Comparison of ENCODE assay signal across 14 cellular contexts in genomic region chr6:105755885-105756284, GRCh38.
DNase-seq lines count a peak whose midpoint lies in the region; ATAC-seq and TF ChIP-seq lines count a peak whose summit lies in the region.
"Had no signal": no experiment of that assay in that cellular context is flagged by ENCODE, and none has a peak within 500 bp of the region (broad histone marks: within the 10 kb centered on the region; RNA-seq: fewer than 3 reads in every experiment).

No MANE protein-coding gene starts in this region.

- H3K4me1 ChIP-seq in OCI-LY3 (ENCODE audit: low read length), result peaks cover 28% of the 10 kb centered on the region
- H3K4me1 ChIP-seq: BE2C had no signal

- CTCF ChIA-PET in activated CD8-positive, alpha-beta memory T cell treated with anti-CD3 and anti-CD28 coated beads, Interleukin-2, amount 10 ng/mL, durations not matched to agents 7 days and 5 days (lab: Charles Lee), result interaction anchor here (1.3 kb wide), 1 partner anchor 152 kb away, joined by 3 read pairs; no protein-coding TSS in a partner anchor
- CTCF ChIA-PET in activated CD4-positive, alpha-beta memory T cell treated with anti-CD3 and anti-CD28 coated beads for 36 hours (lab: Charles Lee), result no interaction called here
- CTCF ChIA-PET in activated CD8-positive, alpha-beta T cell treated with anti-CD3 and anti-CD28 coated beads for 36 hours (lab: Charles Lee), result interaction anchor here (1.2 kb wide), 1 partner anchor 19 kb away, joined by 4 read pairs; no protein-coding TSS in a partner anchor

- H2AFZ ChIP-seq in OCI-LY3 (ENCODE audit: low read depth, low read length), result no peak overlapping the region

- TF ChIP-seq CTCF in OCI-LY3 (IDR thresholded peaks at IDR 0.05; ENCODE audit: low read depth, low read length), result no peak
- no peak for TF ChIP-seq CTCF in activated CD8-positive, alpha-beta T cell treated with anti-CD3 and anti-CD28 coated beads for 36 hours (IDR thresholded peaks at IDR 0.05)

- H3K79me2 ChIP-seq in OCI-LY3 (ENCODE audit: low read length), result no peaks in the 10 kb centered on the region

- in situ Hi-C loops in KBM-7 (cut with MboI; ENCODE audit: low pct_unique_long_range_greater_than_20kb, low sequenced_read_pairs), result no loop called here

- H3K27me3 Mint-ChIP-seq in activated CD8-positive, alpha-beta memory T cell treated with anti-CD3 and anti-CD28 coated beads, Interleukin-2, amount 10 ng/mL, durations not matched to agents 7 days and 5 days, result no peaks in the 10 kb centered on the region
- H3K27me3 Mint-ChIP-seq in activated CD4-positive, alpha-beta memory T cell treated with anti-CD3 and anti-CD28 coated beads for 36 hours, result peaks cover 12% of the 10 kb centered on the region
- peaks cover 10% of the 10 kb centered on the region for H3K27me3 Mint-ChIP-seq in activated CD8-positive, alpha-beta T cell treated with anti-CD3 and anti-CD28 coated beads for 36 hours

- no peaks in the 10 kb centered on the region for H3K36me3 ChIP-seq in OCI-LY3 (replicated peaks; ENCODE audit: low read depth, low read length)
- H3K36me3 ChIP-seq: BE2C had no signal

- peak overlapping the region; percentile 23 for H3K27ac Mint-ChIP-seq in activated CD8-positive, alpha-beta memory T cell treated with anti-CD3 and anti-CD28 coated beads, Interleukin-2, amount 10 ng/mL, durations not matched to agents 7 days and 5 days
- H3K27ac Mint-ChIP-seq in activated CD4-positive, alpha-beta memory T cell treated with anti-CD3 and anti-CD28 coated beads for 36 hours, result no peak overlapping the region
- H3K27ac Mint-ChIP-seq in stimulated activated effector memory CD8-positive, alpha-beta T cell treated with anti-CD3 and anti-CD28 coated beads, Interleukin-12 subunit alpha, Interleukin-12 subunit beta, amount 100 ng/mL, for 72 hours, result no peak overlapping the region
- no peak overlapping the region for H3K27ac Mint-ChIP-seq in activated CD8-positive, alpha-beta T cell treated with anti-CD3 and anti-CD28 coated beads for 36 hours
- H3K27ac Mint-ChIP-seq: CD4-positive, alpha-beta memory T cell had no signal

- POLR2A ChIA-PET in activated CD4-positive, alpha-beta memory T cell treated with anti-CD3 and anti-CD28 coated beads for 36 hours (lab: Charles Lee), result no interaction called here
- POLR2A ChIA-PET in activated CD8-positive, alpha-beta T cell treated with anti-CD3 and anti-CD28 coated beads for 36 hours (lab: Charles Lee), result no interaction called here

- no peak overlapping the region for H3K27ac ChIP-seq in OCI-LY3 (ENCODE audit: low read length)
- H3K27ac ChIP-seq: A549, C4-2B, HL-60 had no signal

- peaks cover 35% of the 10 kb centered on the region for H3K36me3 Mint-ChIP-seq in activated CD8-positive, alpha-beta memory T cell treated with anti-CD3 and anti-CD28 coated beads, Interleukin-2, amount 10 ng/mL, durations not matched to agents 7 days and 5 days
- no peaks in the 10 kb centered on the region for H3K36me3 Mint-ChIP-seq in activated CD4-positive, alpha-beta memory T cell treated with anti-CD3 and anti-CD28 coated beads for 36 hours
- H3K36me3 Mint-ChIP-seq in stimulated activated effector memory CD8-positive, alpha-beta T cell treated with anti-CD3 and anti-CD28 coated beads, Interleukin-12 subunit alpha, Interleukin-12 subunit beta, amount 100 ng/mL, for 72 hours, result no peaks in the 10 kb centered on the region
- no peaks in the 10 kb centered on the region for H3K36me3 Mint-ChIP-seq in activated CD8-positive, alpha-beta T cell treated with anti-CD3 and anti-CD28 coated beads for 36 hours (ENCODE audit: low read depth)
- H3K36me3 Mint-ChIP-seq: CD4-positive, alpha-beta memory T cell had no signal

- H3K4me2 ChIP-seq in OCI-LY3 (ENCODE audit: low read length), result peak overlapping the region; percentile 24; the same call in 1 of the 2 replicates
- H3K4me2 ChIP-seq: A549 had no signal

- H3K4me3 Mint-ChIP-seq in activated CD8-positive, alpha-beta memory T cell treated with anti-CD3 and anti-CD28 coated beads, Interleukin-2, amount 10 ng/mL, durations not matched to agents 7 days and 5 days, result no peak overlapping the region
- H3K4me3 Mint-ChIP-seq in activated CD4-positive, alpha-beta memory T cell treated with anti-CD3 and anti-CD28 coated beads for 36 hours, result no peak overlapping the region
- no peak overlapping the region for H3K4me3 Mint-ChIP-seq in stimulated activated effector memory CD8-positive, alpha-beta T cell treated with anti-CD3 and anti-CD28 coated beads, Interleukin-12 subunit alpha, Interleukin-12 subunit beta, amount 100 ng/mL, for 72 hours
- H3K4me3 Mint-ChIP-seq in activated CD8-positive, alpha-beta T cell treated with anti-CD3 and anti-CD28 coated beads for 36 hours, result no peak overlapping the region
- H3K4me3 Mint-ChIP-seq: CD4-positive, alpha-beta memory T cell had no signal

- intact Hi-C loops in activated CD4-positive, alpha-beta memory T cell treated with anti-CD3 and anti-CD28 coated beads for 36 hours (cut with micrococcal nuclease), result loop anchor here (2.0 kb wide), 1 partner anchor 145 kb away; no protein-coding TSS in a partner anchor
- intact Hi-C loops in activated CD8-positive, alpha-beta T cell treated with anti-CD3 and anti-CD28 coated beads for 36 hours (cut with micrococcal nuclease), result no loop called here

- no peaks in the 10 kb centered on the region for H3K27me3 ChIP-seq in OCI-LY3 (ENCODE audit: low read depth, low read length)

- DNase-seq in activated CD8-positive, alpha-beta memory T cell treated with anti-CD3 and anti-CD28 coated beads, Interleukin-2, amount 10 ng/mL, durations not matched to agents 7 days and 5 days, result no peak
- no peak for DNase-seq in activated CD8-positive, alpha-beta memory T cell treated with anti-CD3 and anti-CD28 coated beads, Interleukin-2, amount 50 U/mL, for 4 hours
- DNase-seq in activated CD4-positive, alpha-beta memory T cell treated with anti-CD3 and anti-CD28 coated beads for 36 hours, result peak; percentile 41
- DNase-seq in stimulated activated effector memory CD8-positive, alpha-beta T cell treated with anti-CD3 and anti-CD28 coated beads, Interleukin-12 subunit alpha, Interleukin-12 subunit beta, amount 100 ng/mL, for 72 hours (ENCODE audit: low spot score in 2 of 2), result no peak
- no peak for DNase-seq in activated CD8-positive, alpha-beta T cell treated with anti-CD3 and anti-CD28 coated beads for 36 hours
- DNase-seq in KBM-7, result no peak
- DNase-seq: BE2C; CD4-positive, alpha-beta memory T cell; GF-D8 had no signal

- H3K4me1 Mint-ChIP-seq in activated CD8-positive, alpha-beta memory T cell treated with anti-CD3 and anti-CD28 coated beads, Interleukin-2, amount 10 ng/mL, durations not matched to agents 7 days and 5 days, result peaks cover 53% of the 10 kb centered on the region
- H3K4me1 Mint-ChIP-seq in activated CD4-positive, alpha-beta memory T cell treated with anti-CD3 and anti-CD28 coated beads for 36 hours (ENCODE audit: low read depth), result peaks cover 28% of the 10 kb centered on the region
- H3K4me1 Mint-ChIP-seq in stimulated activated effector memory CD8-positive, alpha-beta T cell treated with anti-CD3 and anti-CD28 coated beads, Interleukin-12 subunit alpha, Interleukin-12 subunit beta, amount 100 ng/mL, for 72 hours, result peaks cover 34% of the 10 kb centered on the region
- peaks cover 15% of the 10 kb centered on the region for H3K4me1 Mint-ChIP-seq in activated CD8-positive, alpha-beta T cell treated with anti-CD3 and anti-CD28 coated beads for 36 hours (ENCODE audit: low read depth)

- H4K20me1 ChIP-seq in OCI-LY3 (ENCODE audit: insufficient read depth, low read length), result no peaks in the 10 kb centered on the region

- no peak overlapping the region for H3K9ac ChIP-seq in OCI-LY3 (ENCODE audit: low read length)

- H3K9me3 ChIP-seq in OCI-LY3 (ENCODE audit: insufficient read depth, low read length), result no peaks in the 10 kb centered on the region
- H3K9me3 ChIP-seq: A549, BE2C had no signal

- no peak overlapping the region for H3K4me3 ChIP-seq in OCI-LY3 (ENCODE audit: low read length)
- H3K4me3 ChIP-seq: A549 had no signal

- peaks cover 5% of the 10 kb centered on the region for H3K9me3 Mint-ChIP-seq in activated CD8-positive, alpha-beta memory T cell treated with anti-CD3 and anti-CD28 coated beads, Interleukin-2, amount 10 ng/mL, durations not matched to agents 7 days and 5 days (ENCODE audit: low read depth)
- no peaks in the 10 kb centered on the region for H3K9me3 Mint-ChIP-seq in activated CD4-positive, alpha-beta memory T cell treated with anti-CD3 and anti-CD28 coated beads for 36 hours
- no peaks in the 10 kb centered on the region for H3K9me3 Mint-ChIP-seq in stimulated activated effector memory CD8-positive, alpha-beta T cell treated with anti-CD3 and anti-CD28 coated beads, Interleukin-12 subunit alpha, Interleukin-12 subunit beta, amount 100 ng/mL, for 72 hours
- H3K9me3 Mint-ChIP-seq in activated CD8-positive, alpha-beta T cell treated with anti-CD3 and anti-CD28 coated beads for 36 hours, result no peaks in the 10 kb centered on the region
- H3K9me3 Mint-ChIP-seq: CD4-positive, alpha-beta memory T cell had no signal

- no peak for ATAC-seq in activated CD8-positive, alpha-beta memory T cell treated with anti-CD3 and anti-CD28 coated beads, Interleukin-2, amount 10 ng/mL, durations not matched to agents 7 days and 5 days
- ATAC-seq in stimulated activated effector memory CD8-positive, alpha-beta T cell treated with anti-CD3 and anti-CD28 coated beads, Interleukin-12 subunit alpha, Interleukin-12 subunit beta, amount 100 ng/mL, for 72 hours, result peak; percentile 46
- ATAC-seq in activated CD8-positive, alpha-beta T cell treated with anti-CD3 and anti-CD28 coated beads for 36 hours, result no peak
- ATAC-seq: A549, HCT116 had no signal
